In the genomic region with DNA sequence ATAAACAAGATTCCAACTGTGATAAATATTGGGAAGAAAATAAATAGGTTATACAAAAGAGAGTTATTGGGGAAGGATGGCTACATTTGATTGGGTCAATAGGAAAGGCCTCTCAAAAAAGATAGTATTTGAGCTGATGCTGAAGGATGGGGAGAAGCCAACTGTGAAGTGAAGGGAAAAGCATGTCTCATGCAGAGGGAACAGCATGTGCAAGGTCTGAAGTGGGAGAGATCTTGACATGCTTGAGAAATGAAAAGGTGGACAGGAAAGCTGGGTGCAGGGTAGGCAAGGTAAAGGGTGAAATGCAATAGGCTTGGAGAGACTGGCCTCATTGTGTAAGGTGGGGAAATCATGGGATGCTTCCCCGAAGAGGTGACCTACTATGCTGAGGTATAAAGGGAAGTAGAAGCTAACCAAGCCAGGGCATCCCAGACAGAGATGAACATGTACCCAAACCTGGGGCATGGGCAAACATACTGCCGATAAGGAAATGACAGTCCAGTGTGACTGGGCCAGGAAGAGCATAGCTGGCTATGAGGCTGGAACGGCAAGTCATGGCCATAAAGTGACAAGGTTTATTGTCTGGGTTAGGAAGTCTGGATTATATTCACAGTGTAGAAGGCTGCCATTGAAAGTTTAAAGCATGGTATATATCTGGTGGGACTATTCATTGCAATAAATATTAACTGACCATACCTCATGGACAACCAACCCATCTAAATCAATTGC, we compare ENCODE assay signal across 20 cellular contexts.
"Had no signal": no experiment of that assay in that cellular context is flagged by ENCODE, and none has a peak within 500 bp of the region (broad histone marks: within the 10 kb centered on the region; RNA-seq: fewer than 3 reads in every experiment).

No MANE protein-coding gene starts in this region.

- ATAC-seq: activated T-cell treated with anti-CD3 and anti-CD28 coated beads, Interleukin-2, amount 50 U/mL, for 72 hours; body of pancreas had no signal

- H3K4me3 ChIP-seq: body of pancreas, cardiac muscle cell, spleen, tibial artery, uterus had no signal

- DNase-seq: activated CD4-positive, alpha-beta T cell treated with anti-CD3 and anti-CD28 coated beads for 4 hours; activated CD4-positive, alpha-beta T cell treated with anti-CD3 and anti-CD28 coated beads, Interleukin-2, amount 50 U/mL, for 48 hours; activated CD4-positive, CD25-positive, alpha-beta regulatory T cell; activated effector memory CD4-positive, alpha-beta T cell treated with anti-CD3 and anti-CD28 coated beads, Interleukin-2, amount 50 U/mL, for 16 hours; activated naive CD4-positive, alpha-beta T cell treated with anti-CD3 and anti-CD28 coated beads, Interleukin-2, amount 10 ng/mL, durations not matched to agents 7 days and 5 days; activated T-cell treated with anti-CD3 and anti-CD28 coated beads, Interleukin-2, amount 50 U/mL, for 72 hours; body of pancreas; dermis blood vessel endothelial cell; effector memory CD4-positive, alpha-beta T cell; glutamatergic neuron; kidney glomerular epithelial cell; nephron progenitor cell; spleen; stimulated activated CD4-positive, alpha-beta T cell treated with anti-CD3 and anti-CD28 coated beads, Interleukin-4, amount 100 ng/mL, for 1 hour; stimulated activated naive CD4-positive, alpha-beta T cell treated with Interleukin-2 at 50 U/mL for 16 hours; T1000; tibial artery; uterus had no signal

- H3K36me3 ChIP-seq: cardiac muscle cell, spleen, tibial artery, uterus had no signal

- H3K9me3 ChIP-seq: body of pancreas, tibial artery, uterus had no signal

- H3K27me3 ChIP-seq: body of pancreas, cardiac muscle cell, foreskin keratinocyte, spleen, tibial artery, uterus had no signal

- H3K4me1 ChIP-seq: body of pancreas, foreskin keratinocyte, spleen, tibial artery, uterus had no signal

- H3K27ac ChIP-seq: body of pancreas, cardiac muscle cell, foreskin keratinocyte, spleen, tibial artery, uterus had no signal
